In genomic region chr12:65188179-65188709, GRCh38 we compare ENCODE assay signal across 15 cellular contexts. TPM values are rescaled to one million over a fixed set of nuclear protein-coding genes. Genes with fewer than 3 reads are reported as not detected.
DNase-seq lines count a peak whose midpoint lies in the region; ATAC-seq and TF ChIP-seq lines count a peak whose summit lies in the region.
"Had no signal": no experiment of that assay in that cellular context is flagged by ENCODE, and none has a peak within 500 bp of the region (broad histone marks: within the 10 kb centered on the region; RNA-seq: fewer than 3 reads in every experiment).

No MANE protein-coding gene starts in this region.

- peaks cover 82% of the 10 kb centered on the region for H4K20me1 ChIP-seq in OCI-LY3 (ENCODE audit: insufficient read depth, low read length)

- H3K9me3 Mint-ChIP-seq in activated T-cell treated with anti-CD3 and anti-CD28 coated beads, Interleukin-2, amount 50 U/mL, for 24 hours, result no peaks in the 10 kb centered on the region
- H3K9me3 Mint-ChIP-seq: activated naive CD4-positive, alpha-beta T cell treated with anti-CD3 and anti-CD28 coated beads, Interleukin-2, amount 50 U/mL, for 24 hours had no signal

- no peaks in the 10 kb centered on the region for H3K36me3 ChIP-seq in OCI-LY3 (replicated peaks; ENCODE audit: low read depth, low read length)
- H3K36me3 ChIP-seq in thyroid gland, result no peaks in the 10 kb centered on the region
- H3K36me3 ChIP-seq: uterus had no signal

- ATAC-seq in GM18508 (IDR thresholded peaks at IDR 0.05; ENCODE audit: insufficient read depth, unreplicated experiment) (peak; percentile 36), GM19467 (IDR thresholded peaks at IDR 0.05; ENCODE audit: unreplicated experiment) (peak; percentile 31), HG03025 (IDR thresholded peaks at IDR 0.05; ENCODE audit: low FRiP score, unreplicated experiment) (peak; percentile 55)

- no peak for TF ChIP-seq CTCF in OCI-LY3 (IDR thresholded peaks at IDR 0.05; ENCODE audit: low read depth, low read length)
- TF ChIP-seq CTCF in thyroid gland (IDR thresholded peaks at IDR 0.05), result no peak

- peaks cover 76% of the 10 kb centered on the region for H3K36me3 Mint-ChIP-seq in activated T-cell treated with anti-CD3 and anti-CD28 coated beads, Interleukin-2, amount 50 U/mL, for 24 hours (ENCODE audit: low read depth)

- H3K4me1 ChIP-seq in OCI-LY3 (ENCODE audit: low read length) (peaks cover 22% of the 10 kb centered on the region), thyroid gland (peaks cover 10 to 11% of the 10 kb centered on the region in 2 donors)

- H3K9ac ChIP-seq in OCI-LY3 (ENCODE audit: low read length), result no peak overlapping the region

- WGBS in thyroid gland, 2 donors, result 74 to 79% methylated on average over 3 of the region's 3 CpGs

- intact Hi-C loops in thyroid gland (cut with DNase I), result no loop called here

- no peaks in the 10 kb centered on the region for H3K27me3 Mint-ChIP-seq in activated T-cell treated with anti-CD3 and anti-CD28 coated beads, Interleukin-2, amount 50 U/mL, for 24 hours
- H3K27me3 Mint-ChIP-seq: activated naive CD4-positive, alpha-beta T cell treated with anti-CD3 and anti-CD28 coated beads, Interleukin-2, amount 50 U/mL, for 24 hours had no signal

- H3K4me2 ChIP-seq in OCI-LY3 (ENCODE audit: low read length), result peak overlapping the region; percentile 15; the same call in 1 of the 2 replicates

- peaks cover 96% of the 10 kb centered on the region for H3K79me2 ChIP-seq in OCI-LY3 (ENCODE audit: low read length)

- H2AFZ ChIP-seq in OCI-LY3 (ENCODE audit: low read depth, low read length), result no peak overlapping the region

- DNase-seq in thyroid gland (no peak), hepatic stellate cell (ENCODE audit: low spot score) (no peak), hypothalamus (lab: John Stamatoyannopoulos, UW) (no peak)
- DNase-seq in activated T-cell treated with anti-CD3 and anti-CD28 coated beads, Interleukin-2, amount 50 U/mL, for 24 hours, result no peak
- DNase-seq: effector CD8-positive, alpha-beta T cell; Kasumi-1; NK-92 treated with Interleukin-12 subunit alpha and Interleukin-12 subunit beta, amount 100 ng/mL, for 24 hours; stimulated activated CD4-positive, alpha-beta T cell treated with anti-CD3 and anti-CD28 coated beads, Interleukin-4, amount 100 ng/mL, for 24 hours; uterus had no signal

- H3K4me3 ChIP-seq in OCI-LY3 (ENCODE audit: low read length) (no peak overlapping the region), thyroid gland (replicated peaks in 1 of 3) (no peak overlapping the region)
- H3K4me3 ChIP-seq: uterus had no signal

- no peak overlapping the region for H3K27ac Mint-ChIP-seq in activated T-cell treated with anti-CD3 and anti-CD28 coated beads, Interleukin-2, amount 50 U/mL, for 24 hours
- H3K27ac Mint-ChIP-seq: activated naive CD4-positive, alpha-beta T cell treated with anti-CD3 and anti-CD28 coated beads, Interleukin-2, amount 50 U/mL, for 24 hours had no signal

- peaks cover 79% of the 10 kb centered on the region for H3K4me1 Mint-ChIP-seq in activated T-cell treated with anti-CD3 and anti-CD28 coated beads, Interleukin-2, amount 50 U/mL, for 24 hours (ENCODE audit: low read depth)

- no peak overlapping the region for H3K4me3 Mint-ChIP-seq in activated T-cell treated with anti-CD3 and anti-CD28 coated beads, Interleukin-2, amount 50 U/mL, for 24 hours
- H3K4me3 Mint-ChIP-seq: activated naive CD4-positive, alpha-beta T cell treated with anti-CD3 and anti-CD28 coated beads, Interleukin-2, amount 50 U/mL, for 24 hours had no signal

- no peaks in the 10 kb centered on the region for H3K27me3 ChIP-seq in OCI-LY3 (ENCODE audit: low read depth, low read length)
- H3K27me3 ChIP-seq in thyroid gland, result no peaks in the 10 kb centered on the region
- H3K27me3 ChIP-seq: uterus had no signal

- H3K27ac ChIP-seq in OCI-LY3 (ENCODE audit: low read length) (no peak overlapping the region), thyroid gland (no peak overlapping the region)
- H3K27ac ChIP-seq: uterus, VCaP had no signal

- H3K9me3 ChIP-seq in OCI-LY3 (ENCODE audit: insufficient read depth, low read length), result no peaks in the 10 kb centered on the region
- H3K9me3 ChIP-seq in thyroid gland, result no peaks in the 10 kb centered on the region
- H3K9me3 ChIP-seq: uterus had no signal

- TF ChIP-seq POLR2A in thyroid gland (IDR thresholded peaks at IDR 0.05), result no peak

RNA-seq across cellular contexts. Expression of gene LEMD3, which starts 18.9 kb away (rescaled TPM):
- 10 to 100 TPM; 45.4 to 64.0 (median 49.3) TPM for total RNA-seq in thyroid gland
